In genomic region chr10:120810298-120810697, GRCh38 we compare ENCODE assay signal across 1 cellular context.
TF ChIP-seq lines count a peak whose summit lies in the region.

No MANE protein-coding gene starts in this region.

TF ChIP-seq in GM23338, 12 proteins besides CTCF, POLR2A, EP300 and RAD21 (continued from another document):
- TF ChIP-seq, protein P1, sequence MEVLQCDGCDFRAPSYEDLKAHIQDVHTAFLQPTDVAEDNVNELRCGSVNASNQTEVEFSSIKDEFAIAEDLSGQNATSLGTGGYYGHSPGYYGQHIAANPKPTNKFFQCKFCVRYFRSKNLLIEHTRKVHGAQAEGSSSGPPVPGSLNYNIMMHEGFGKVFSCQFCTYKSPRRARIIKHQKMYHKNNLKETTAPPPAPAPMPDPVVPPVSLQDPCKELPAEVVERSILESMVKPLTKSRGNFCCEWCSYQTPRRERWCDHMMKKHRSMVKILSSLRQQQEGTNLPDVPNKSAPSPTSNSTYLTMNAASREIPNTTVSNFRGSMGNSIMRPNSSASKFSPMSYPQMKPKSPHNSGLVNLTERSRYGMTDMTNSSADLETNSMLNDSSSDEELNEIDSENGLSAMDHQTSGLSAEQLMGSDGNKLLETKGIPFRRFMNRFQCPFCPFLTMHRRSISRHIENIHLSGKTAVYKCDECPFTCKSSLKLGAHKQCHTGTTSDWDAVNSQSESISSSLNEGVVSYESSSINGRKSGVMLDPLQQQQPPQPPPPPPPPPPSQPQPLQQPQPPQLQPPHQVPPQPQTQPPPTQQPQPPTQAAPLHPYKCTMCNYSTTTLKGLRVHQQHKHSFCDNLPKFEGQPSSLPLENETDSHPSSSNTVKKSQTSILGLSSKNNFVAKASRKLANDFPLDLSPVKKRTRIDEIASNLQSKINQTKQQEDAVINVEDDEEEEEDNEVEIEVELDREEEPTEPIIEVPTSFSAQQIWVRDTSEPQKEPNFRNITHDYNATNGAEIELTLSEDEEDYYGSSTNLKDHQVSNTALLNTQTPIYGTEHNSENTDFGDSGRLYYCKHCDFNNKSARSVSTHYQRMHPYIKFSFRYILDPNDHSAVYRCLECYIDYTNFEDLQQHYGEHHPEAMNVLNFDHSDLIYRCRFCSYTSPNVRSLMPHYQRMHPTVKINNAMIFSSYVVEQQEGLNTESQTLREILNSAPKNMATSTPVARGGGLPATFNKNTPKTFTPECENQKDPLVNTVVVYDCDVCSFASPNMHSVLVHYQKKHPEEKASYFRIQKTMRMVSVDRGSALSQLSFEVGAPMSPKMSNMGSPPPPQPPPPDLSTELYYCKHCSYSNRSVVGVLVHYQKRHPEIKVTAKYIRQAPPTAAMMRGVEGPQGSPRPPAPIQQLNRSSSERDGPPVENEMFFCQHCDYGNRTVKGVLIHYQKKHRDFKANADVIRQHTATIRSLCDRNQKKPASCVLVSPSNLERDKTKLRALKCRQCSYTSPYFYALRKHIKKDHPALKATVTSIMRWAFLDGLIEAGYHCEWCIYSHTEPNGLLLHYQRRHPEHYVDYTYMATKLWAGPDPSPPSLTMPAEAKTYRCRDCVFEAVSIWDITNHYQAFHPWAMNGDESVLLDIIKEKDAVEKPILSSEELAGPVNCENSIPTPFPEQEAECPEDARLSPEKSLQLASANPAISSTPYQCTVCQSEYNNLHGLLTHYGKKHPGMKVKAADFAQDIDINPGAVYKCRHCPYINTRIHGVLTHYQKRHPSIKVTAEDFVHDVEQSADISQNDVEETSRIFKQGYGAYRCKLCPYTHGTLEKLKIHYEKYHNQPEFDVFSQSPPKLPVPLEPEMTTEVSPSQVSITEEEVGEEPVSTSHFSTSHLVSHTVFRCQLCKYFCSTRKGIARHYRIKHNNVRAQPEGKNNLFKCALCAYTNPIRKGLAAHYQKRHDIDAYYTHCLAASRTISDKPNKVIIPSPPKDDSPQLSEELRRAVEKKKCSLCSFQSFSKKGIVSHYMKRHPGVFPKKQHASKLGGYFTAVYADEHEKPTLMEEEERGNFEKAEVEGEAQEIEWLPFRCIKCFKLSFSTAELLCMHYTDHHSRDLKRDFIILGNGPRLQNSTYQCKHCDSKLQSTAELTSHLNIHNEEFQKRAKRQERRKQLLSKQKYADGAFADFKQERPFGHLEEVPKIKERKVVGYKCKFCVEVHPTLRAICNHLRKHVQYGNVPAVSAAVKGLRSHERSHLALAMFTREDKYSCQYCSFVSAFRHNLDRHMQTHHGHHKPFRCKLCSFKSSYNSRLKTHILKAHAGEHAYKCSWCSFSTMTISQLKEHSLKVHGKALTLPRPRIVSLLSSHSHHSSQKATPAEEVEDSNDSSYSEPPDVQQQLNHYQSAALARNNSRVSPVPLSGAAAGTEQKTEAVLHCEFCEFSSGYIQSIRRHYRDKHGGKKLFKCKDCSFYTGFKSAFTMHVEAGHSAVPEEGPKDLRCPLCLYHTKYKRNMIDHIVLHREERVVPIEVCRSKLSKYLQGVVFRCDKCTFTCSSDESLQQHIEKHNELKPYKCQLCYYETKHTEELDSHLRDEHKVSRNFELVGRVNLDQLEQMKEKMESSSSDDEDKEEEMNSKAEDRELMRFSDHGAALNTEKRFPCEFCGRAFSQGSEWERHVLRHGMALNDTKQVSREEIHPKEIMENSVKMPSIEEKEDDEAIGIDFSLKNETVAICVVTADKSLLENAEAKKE (CRISPR knock-in tag; IDR thresholded peaks at IDR 0.05) = no peak
- no peak for TF ChIP-seq ZNF331 (CRISPR knock-in tag; IDR thresholded peaks at IDR 0.05; ENCODE audit: low read depth)
- TF ChIP-seq EZH2phosphoT487 (IDR thresholded peaks at IDR 0.05; ENCODE audit: unreplicated experiment) = no peak
- TF ChIP-seq EZH2 (IDR thresholded peaks at IDR 0.05; ENCODE audit: low read depth, unreplicated experiment) = no peak
- no peak for TF ChIP-seq NANOG (IDR thresholded peaks at IDR 0.05; ENCODE audit: borderline replicate concordance)
- no peak for TF ChIP-seq ZNF114 (CRISPR knock-in tag; IDR thresholded peaks at IDR 0.05)
- no peak for TF ChIP-seq POLR2AphosphoS5 (IDR thresholded peaks at IDR 0.05; ENCODE audit: low read depth)
- TF ChIP-seq JUNB (IDR thresholded peaks at IDR 0.05; ENCODE audit: unreplicated experiment) = no peak
- no peak for TF ChIP-seq CREB1 (CRISPR knock-in tag; IDR thresholded peaks at IDR 0.05; ENCODE audit: low read depth)
- TF ChIP-seq REST (IDR thresholded peaks at IDR 0.05; ENCODE audit: unreplicated experiment) = no peak
- no peak for TF ChIP-seq STAT1 (IDR thresholded peaks at IDR 0.05; ENCODE audit: unreplicated experiment)
